ENCODE assay signal across 14 cellular contexts in the genomic region with DNA sequence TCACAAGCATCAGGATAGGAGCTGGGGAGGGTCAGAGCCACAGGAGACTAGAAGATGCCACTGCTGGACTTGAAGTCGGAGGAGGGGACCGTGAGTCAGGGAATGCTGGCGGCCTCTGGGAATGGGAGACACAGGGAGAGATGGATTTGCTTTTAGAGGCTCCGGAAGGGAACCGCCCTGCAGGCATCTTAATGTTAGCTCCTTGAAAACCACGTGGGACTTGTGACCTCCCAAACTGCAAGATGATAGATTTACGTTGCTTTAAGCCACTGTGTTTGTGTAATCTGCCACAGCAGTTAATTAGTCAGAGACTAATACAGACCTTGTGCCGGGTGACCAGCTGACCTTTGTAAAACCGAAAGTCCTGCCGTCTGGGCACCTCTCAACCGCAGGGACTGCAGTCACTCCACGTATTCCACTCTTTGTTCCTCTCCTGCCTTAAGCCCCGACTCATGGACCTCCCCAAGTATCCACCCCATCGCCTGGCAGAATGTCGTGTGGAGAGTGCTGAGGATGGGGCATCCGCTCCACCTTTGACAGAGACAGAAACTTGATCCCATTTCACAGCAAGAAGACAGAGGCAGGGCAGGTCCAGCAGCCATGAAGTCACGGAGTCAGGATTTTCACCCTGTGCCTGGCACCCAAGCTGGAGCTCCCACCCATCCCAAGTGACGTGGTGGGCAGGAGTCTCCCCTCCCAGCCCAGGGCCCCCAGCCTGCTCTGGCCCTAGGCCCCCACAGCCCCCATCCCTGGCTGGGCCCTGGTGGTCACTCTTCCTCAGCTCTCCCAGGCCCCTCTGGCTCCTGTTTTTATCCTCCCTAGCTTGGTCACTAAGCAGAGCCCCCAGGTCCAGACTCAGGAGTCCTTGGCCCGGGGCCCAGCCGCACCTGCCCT. TPM values are rescaled to one million over a fixed set of nuclear protein-coding genes. Genes with fewer than 3 reads are reported as not detected.
DNase-seq lines count a peak whose midpoint lies in the region; ATAC-seq, FAIRE-seq and TF ChIP-seq lines count a peak whose summit lies in the region.
"Had no signal": no experiment of that assay in that cellular context is flagged by ENCODE, and none has a peak within 500 bp of the region (broad histone marks: within the 10 kb centered on the region; RNA-seq: fewer than 3 reads in every experiment).

No MANE protein-coding gene starts in this region.

- no peak for TF ChIP-seq EP300 in GM12878 (IDR thresholded peaks at IDR 0.05; ENCODE audit: borderline replicate concordance in 1 of 2, control insufficient read depth in 1 of 2, low read depth in 2 of 2, low read length in 2 of 2)

- no peaks in the 10 kb centered on the region; a peak in 2 of 4 replicates for H3K27me3 ChIP-seq in GM12878 (replicated peaks in 1 of 2; ENCODE audit: control insufficient read depth in 2 of 2, insufficient read depth in 2 of 2, low read length in 1 of 2)

- RAD21 ChIA-PET in GM12878 (lab: Charles Lee; ENCODE audit: unreplicated experiment): no interaction called here

- H3K27ac ChIP-seq in GM12878 (ENCODE audit: control insufficient read depth, insufficient read depth): no peak overlapping the region
- H3K27ac ChIP-seq: parathyroid adenoma had no signal

- no TSS peak for BruUV-seq in GM12878 (replicated peaks; lab: Mats Ljungman, UMichigan)

- POLR2A ChIA-PET in GM12878 (lab: Charles Lee): no interaction called here

- no peak overlapping the region for H3K4me3 ChIP-seq in GM12878
- H3K4me3 ChIP-seq: transverse colon had no signal

- no peak for FAIRE-seq in GM12878 (lab: Jason Lieb, UNC)
- FAIRE-seq: islet of Langerhans had no signal

- intact Hi-C loops in GM12878 (cut with micrococcal nuclease; ENCODE audit: unreplicated experiment): no loop called here

- in situ Hi-C loops in GM12878 (cut with MboI): no loop called here

- CTCF ChIA-PET in GM12878 (lab: Yijun Ruan, JAX): interaction anchor here (0.9 kb wide), 1 partner anchor 89 kb away, joined by 3 read pairs; no protein-coding TSS in a partner anchor

- H3K9ac ChIP-seq in GM12878 (ENCODE audit: control insufficient read depth, insufficient read depth, low read length): no peak overlapping the region
- H3K9ac ChIP-seq: parathyroid adenoma had no signal

- H3K79me2 ChIP-seq in GM12878 (ENCODE audit: control insufficient read depth, insufficient read depth, low read length): no peaks in the 10 kb centered on the region
- H3K79me2 ChIP-seq: parathyroid adenoma had no signal

- H3K4me2 ChIP-seq in GM12878 (ENCODE audit: control insufficient read depth, insufficient read depth): no peak overlapping the region

- 18% methylated on average over 19 of the region's 20 CpGs for WGBS in GM12878 (ENCODE audit: insufficient coverage, insufficient replicate concordance, low lambda C conversion rate, missing lambda C conversion rate)

- no peak overlapping the region for H2AFZ ChIP-seq in GM12878 (ENCODE audit: control insufficient read depth, low read depth, low read length)
- H2AFZ ChIP-seq: parathyroid adenoma had no signal

- TF ChIP-seq POLR2A in GM12878 (IDR thresholded peaks at IDR 0.05; ENCODE audit: low read depth, low read length): no peak

- no peaks in the 10 kb centered on the region for H4K20me1 ChIP-seq in GM12878 (ENCODE audit: control insufficient read depth, insufficient read depth)

- peak; percentile 59 for ATAC-seq in GM12878
- ATAC-seq in GM19324 (IDR thresholded peaks at IDR 0.05; ENCODE audit: low FRiP score, unreplicated experiment): no peak
- no peak for ATAC-seq in activated CD4-positive, CD25-positive, alpha-beta regulatory T cell treated with anti-CD3 and anti-CD28 coated beads, Interleukin-2, amount 50 U/mL, for 24 hours
- ATAC-seq: HCT116, Right ventricle myocardium inferior had no signal

- no peaks in the 10 kb centered on the region for H3K9me3 ChIP-seq in GM12878 (replicated peaks; ENCODE audit: control insufficient read depth, insufficient read depth, low read length)
- H3K9me3 ChIP-seq: transverse colon had no signal

- no peaks in the 10 kb centered on the region for H3K4me1 ChIP-seq in GM12878 (ENCODE audit: control insufficient read depth, insufficient read depth, low read length)
- H3K4me1 ChIP-seq: parathyroid adenoma, transverse colon had no signal

- no peak for TF ChIP-seq RAD21 in GM12878 (IDR thresholded peaks at IDR 0.05; ENCODE audit: insufficient read depth, low read depth, low read length)

- no peaks in the 10 kb centered on the region for H3K36me3 ChIP-seq in GM12878 (ENCODE audit: control insufficient read depth in 2 of 2, insufficient read depth in 2 of 2, low read length in 1 of 2)
- H3K36me3 ChIP-seq: transverse colon had no signal

- peak; percentile 58 for DNase-seq in Daoy (ENCODE audit: low read depth)
- DNase-seq in MV-4-11 (lab: John Stamatoyannopoulos, UW): peak; percentile 98
- no peak for DNase-seq in GM12878 (ENCODE audit: low read depth, low spot score)
- peak; percentile 87 for DNase-seq in mesenteric fat pad (ENCODE audit: low spot score)
- no peak for DNase-seq in SHP77 (lab: John Stamatoyannopoulos, UW)
- no peak for DNase-seq in cortex of kidney (lab: John Stamatoyannopoulos, UW)
- DNase-seq: NCI-H187, transverse colon had no signal

- SMC1A ChIA-PET in GM12878 (lab: Charles Lee; ENCODE audit: uncharacterized antibody, unreplicated experiment): no interaction called here

- TF ChIP-seq CTCF in GM12878 (IDR thresholded peaks at IDR 0.05 in 2 of 3, conservative IDR thresholded peaks at IDR 0.05 in 1 of 3; ENCODE audit: control insufficient read depth in 2 of 3, extremely low read depth in 1 of 3, insufficient read depth in 1 of 3, low read depth in 3 of 3, low read length in 3 of 3): no peak

RNA-seq across cellular contexts. Expression of gene CTSD, which starts 19.4 kb away (rescaled TPM):
- 128 and 157 TPM in 2 replicates for total RNA-seq in Daoy (2014; rRNA removed; shearing (Covaris generic))
- total RNA-seq in GM12878 (2013; cell fraction: nucleolus; rRNA removed): 28.3 and 31.2 TPM in 2 replicates
- total RNA-seq in GM12878 (2014; rRNA removed) (29.3 and 38.6 TPM in 2 replicates), GM12878 (2014; rRNA removed; fragmentation: Illumina TruSeq; extraction: Trizol) (10.3 and 13.3 TPM in 2 replicates), GM12878 (2021) (49.8 and 51.9 TPM in 2 replicates), mesenteric fat pad (940 TPM)
- 21.7 TPM for polyA plus RNA-seq in GM12878 (2011; ENCODE audit: low read depth)
- polyA plus RNA-seq in GM12878 (2011; rRNA removed) (4.4 and 16.4 TPM in 2 replicates), GM12878 (2014; fragmentation: Illumina TruSeq; extraction: Trizol) (1.9 and 22.0 TPM in 2 replicates), GM12878 (2014; fragmentation: Nextera tagmentation; extraction: Ambion mirVana) (1 to 10 TPM in 1 of 2 experiments, under 1 TPM in 1; 0.42 to 3.4 TPM), GM12878 (2014; rRNA removed) (27.9 and 35.8 TPM in 2 replicates), GM12878 (2016; fragmentation: Nextera tagmentation; extraction: Ambion mirVana) (10 to 100 TPM; 43.4 to 54.6 TPM)
- polyA plus RNA-seq in GM12878 (2011; cell fraction: cytosol; rRNA removed): 27.6 and 27.9 TPM in 2 replicates
- polyA plus RNA-seq in GM12878 (2011; cell fraction: nucleus; rRNA removed): 31.4 and 38.8 TPM in 2 replicates
- 32.1 and 38.5 TPM in 2 replicates for polyA plus RNA-seq in GM12878 (2012)
- 17.6 and 42.1 TPM in 2 replicates for polyA minus RNA-seq in GM12878 (2011; rRNA and poly(A)+ RNA removed)
- polyA minus RNA-seq in GM12878 (2011; cell fraction: cytosol; rRNA and poly(A)+ RNA removed): 19.3 and 22.7 TPM in 2 replicates
- 8.3 and 11.8 TPM in 2 replicates for polyA minus RNA-seq in GM12878 (2011; cell fraction: nucleus; rRNA and poly(A)+ RNA removed)

RNA-seq across cellular contexts. Expression of gene IFITM10, which starts 32.7 kb away (rescaled TPM):
- 0.09 and 0.11 TPM in 2 replicates for total RNA-seq in Daoy (2014; rRNA removed; shearing (Covaris generic))
- total RNA-seq in GM12878 (2013; cell fraction: nucleolus; rRNA removed): 0.42 TPM in 1 of 2 replicates, not detected in the other
- total RNA-seq in GM12878 (2014; rRNA removed) (0.16 TPM in 1 of 2 replicates, not detected in the other), GM12878 (2014; rRNA removed; fragmentation: Illumina TruSeq; extraction: Trizol) (not detected in 2 replicates), GM12878 (2021) (not detected in 2 replicates), mesenteric fat pad (1.5 TPM)
- 0.05 TPM for polyA plus RNA-seq in GM12878 (2011; ENCODE audit: low read depth)
- polyA plus RNA-seq in GM12878 (2011; rRNA removed) (not detected in 2 replicates), GM12878 (2014; fragmentation: Illumina TruSeq; extraction: Trizol) (not detected in 2 replicates), GM12878 (2014; fragmentation: Nextera tagmentation; extraction: Ambion mirVana) (not detected), GM12878 (2014; rRNA removed) (0.10 and 0.27 TPM in 2 replicates), GM12878 (2016; fragmentation: Nextera tagmentation; extraction: Ambion mirVana) (under 1 TPM in 1 of 2 experiments, not detected in 1; 0.04 TPM)
- not detected in 2 replicates for polyA plus RNA-seq in GM12878 (2011; cell fraction: cytosol; rRNA removed)
- polyA plus RNA-seq in GM12878 (2011; cell fraction: nucleus; rRNA removed): 0.13 TPM in 1 of 2 replicates, not detected in the other
- 0.13 and 0.41 TPM in 2 replicates for polyA plus RNA-seq in GM12878 (2012)
- not detected in 2 replicates for polyA minus RNA-seq in GM12878 (2011; rRNA and poly(A)+ RNA removed)
- polyA minus RNA-seq in GM12878 (2011; cell fraction: cytosol; rRNA and poly(A)+ RNA removed): not detected in 2 replicates
- polyA minus RNA-seq in GM12878 (2011; cell fraction: nucleus; rRNA and poly(A)+ RNA removed): 0.38 TPM in 1 of 2 replicates, not detected in the other

RNA-seq across cellular contexts. Expression of gene SYT8, which starts 51.7 kb away (rescaled TPM):
- total RNA-seq in Daoy (2014; rRNA removed; shearing (Covaris generic)): not detected in 2 replicates
- total RNA-seq in GM12878 (2013; cell fraction: nucleolus; rRNA removed): not detected in 2 replicates
- not detected in 2 replicates for total RNA-seq in GM12878 (2014; rRNA removed)
- not detected in 2 replicates for total RNA-seq in GM12878 (2014; rRNA removed; fragmentation: Illumina TruSeq; extraction: Trizol)
- 0.19 TPM in 1 of 2 replicates, not detected in the other for total RNA-seq in GM12878 (2021)
- polyA plus RNA-seq in GM12878 (2011; ENCODE audit: low read depth): 0.16 TPM
- not detected in 2 replicates for polyA plus RNA-seq in GM12878 (2011; rRNA removed)
- 0.09 TPM in 1 of 2 replicates, not detected in the other for polyA plus RNA-seq in GM12878 (2011; cell fraction: cytosol; rRNA removed)
- 1.3 and 1.4 TPM in 2 replicates for polyA plus RNA-seq in GM12878 (2011; cell fraction: nucleus; rRNA removed)
- 0.16 and 0.46 TPM in 2 replicates for polyA plus RNA-seq in GM12878 (2012)
- not detected in 2 replicates for polyA plus RNA-seq in GM12878 (2014; fragmentation: Illumina TruSeq; extraction: Trizol)
- polyA plus RNA-seq in GM12878 (2014; fragmentation: Nextera tagmentation; extraction: Ambion mirVana): not detected
- 0.44 TPM in 1 of 2 replicates, not detected in the other for polyA plus RNA-seq in GM12878 (2014; rRNA removed)
- polyA plus RNA-seq in GM12878 (2016; fragmentation: Nextera tagmentation; extraction: Ambion mirVana): not detected
- polyA minus RNA-seq in GM12878 (2011; rRNA and poly(A)+ RNA removed): not detected in 2 replicates
- polyA minus RNA-seq in GM12878 (2011; cell fraction: cytosol; rRNA and poly(A)+ RNA removed): not detected in 2 replicates
- polyA minus RNA-seq in GM12878 (2011; cell fraction: nucleus; rRNA and poly(A)+ RNA removed): 0.19 TPM in 1 of 2 replicates, not detected in the other
- total RNA-seq in mesenteric fat pad: not detected
- total RNA-seq: Right ventricle myocardium inferior had no signal

RNA-seq across cellular contexts. Expression of gene TNNI2, which starts 55.7 kb away (rescaled TPM):
- not detected in 2 replicates for total RNA-seq in Daoy (2014; rRNA removed; shearing (Covaris generic))
- not detected in 2 replicates for total RNA-seq in GM12878 (2013; cell fraction: nucleolus; rRNA removed)
- total RNA-seq in GM12878 (2014; rRNA removed): 0.76 and 0.79 TPM in 2 replicates
- total RNA-seq in GM12878 (2014; rRNA removed; fragmentation: Illumina TruSeq; extraction: Trizol): 0.37 TPM in 1 of 2 replicates, not detected in the other
- total RNA-seq in GM12878 (2021): 0.38 and 0.61 TPM in 2 replicates
- polyA plus RNA-seq in GM12878 (2011; ENCODE audit: low read depth): not detected
- polyA plus RNA-seq in GM12878 (2011; rRNA removed): 0.35 TPM in 1 of 2 replicates, not detected in the other
- 0.17 and 0.24 TPM in 2 replicates for polyA plus RNA-seq in GM12878 (2011; cell fraction: cytosol; rRNA removed)
- 0.57 and 0.87 TPM in 2 replicates for polyA plus RNA-seq in GM12878 (2011; cell fraction: nucleus; rRNA removed)
- 0.72 and 0.80 TPM in 2 replicates for polyA plus RNA-seq in GM12878 (2012)
- polyA plus RNA-seq in GM12878 (2014; fragmentation: Illumina TruSeq; extraction: Trizol): not detected in 2 replicates
- under 1 TPM; 0.14 to 0.33 TPM for polyA plus RNA-seq in GM12878 (2014; fragmentation: Nextera tagmentation; extraction: Ambion mirVana)
- polyA plus RNA-seq in GM12878 (2014; rRNA removed): 0.37 and 0.56 TPM in 2 replicates
- polyA plus RNA-seq in GM12878 (2016; fragmentation: Nextera tagmentation; extraction: Ambion mirVana): not detected
- 1.1 TPM in 1 of 2 replicates, not detected in the other for polyA minus RNA-seq in GM12878 (2011; rRNA and poly(A)+ RNA removed)
- polyA minus RNA-seq in GM12878 (2011; cell fraction: cytosol; rRNA and poly(A)+ RNA removed): not detected in 2 replicates
- not detected in 2 replicates for polyA minus RNA-seq in GM12878 (2011; cell fraction: nucleus; rRNA and poly(A)+ RNA removed)
- total RNA-seq in mesenteric fat pad: 0.64 TPM

Comparison
In these comparisons a context has a peak if more than half of its experiments do, and no peak if none do; other contexts are left out.
1. DNase-seq: peak in Daoy (single experiment), MV-4-11 (single experiment) and mesenteric fat pad (single experiment); none in GM12878 (single experiment), SHP77 (0 of 2) and cortex of kidney (single experiment).